Comparison of ENCODE assay signal across 34 cellular contexts in the genomic region with DNA sequence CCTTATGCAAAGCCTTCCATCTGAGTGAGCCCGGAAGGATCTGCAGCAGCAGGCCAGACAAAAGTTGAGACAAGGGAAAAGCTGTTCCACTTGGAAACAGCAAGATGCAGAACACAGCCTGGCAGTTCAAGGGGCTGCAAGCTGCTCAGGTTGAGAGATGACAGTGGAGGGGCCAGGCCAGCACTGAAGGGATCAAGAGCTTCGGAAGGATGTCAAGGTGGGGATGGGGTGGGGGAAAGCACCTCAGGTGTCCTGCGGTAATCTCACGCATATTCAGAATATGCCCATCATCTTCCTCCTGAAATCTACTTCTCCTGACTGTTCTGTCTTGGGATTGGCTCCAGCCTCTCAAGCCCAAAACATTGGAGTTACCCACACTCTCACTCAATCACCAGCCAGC. TPM values are rescaled to one million over a fixed set of nuclear protein-coding genes. Genes with fewer than 3 reads are reported as not detected.
"Had no signal": no experiment of that assay in that cellular context is flagged by ENCODE, and none has a peak within 500 bp of the region (broad histone marks: within the 10 kb centered on the region; RNA-seq: fewer than 3 reads in every experiment).

No MANE protein-coding gene starts in this region.

- H3K9ac ChIP-seq: neural progenitor cell, parathyroid adenoma had no signal

- H3K27ac Mint-ChIP-seq: mesothelial cell of epicardium; nephron progenitor cell; neural progenitor cell; stimulated activated memory B cell treated with anti-CD40 and anti-IgM and Interleukin-4, amounts not matched to agents 10 μg/mL and 1 μg/mL and 100 μg/mL, for 72 hours; stimulated activated naive CD8-positive, alpha-beta T cell treated with anti-CD3 and anti-CD28 coated beads, Interleukin-15, amount 100 ng/mL, for 72 hours had no signal

- H3K27me3 ChIP-seq: hepatocyte, neural progenitor cell, neutrophil, right atrium auricular region, right lobe of liver, testis, thyroid gland, upper lobe of right lung had no signal

- H2AFZ ChIP-seq: hepatocyte, neural progenitor cell, parathyroid adenoma had no signal

- H3K9me3 ChIP-seq: left lung, lower lobe of right lung, neutrophil, right atrium auricular region, right lobe of liver, testis, thyroid gland, upper lobe of right lung had no signal

- H3K4me2 ChIP-seq: hepatocyte, neural progenitor cell, smooth muscle cell had no signal

- H3K27ac ChIP-seq: hepatocyte, left lung, lower lobe of right lung, neural progenitor cell, neutrophil, parathyroid adenoma, right atrium auricular region, right lobe of liver, testis, thyroid gland, upper lobe of right lung had no signal

- H3K4me3 ChIP-seq: hepatocyte, left lung, lower lobe of right lung, neural progenitor cell, right atrium auricular region, right lobe of liver, smooth muscle cell, testis, thyroid gland, upper lobe of right lung had no signal

- H3K36me3 Mint-ChIP-seq: mesothelial cell of epicardium; naive B cell; natural killer cell; neural progenitor cell; stimulated activated memory B cell treated with anti-CD40 and anti-IgM and Interleukin-4, amounts not matched to agents 10 μg/mL and 1 μg/mL and 100 μg/mL, for 72 hours had no signal

- H3K9me3 Mint-ChIP-seq: naive B cell; stimulated activated memory B cell treated with anti-CD40 and anti-IgM and Interleukin-4, amounts not matched to agents 10 μg/mL and 1 μg/mL and 100 μg/mL, for 72 hours; stimulated activated naive CD8-positive, alpha-beta T cell treated with anti-CD3 and anti-CD28 coated beads, Interleukin-15, amount 100 ng/mL, for 72 hours had no signal

- H3K36me3 ChIP-seq: left lung, lower lobe of right lung, neural progenitor cell, neutrophil, right atrium auricular region, right lobe of liver, thyroid gland, upper lobe of right lung had no signal

- H3K4me3 Mint-ChIP-seq: mesothelial cell of epicardium; naive B cell; natural killer cell; nephron progenitor cell; neural progenitor cell; stimulated activated memory B cell treated with anti-CD40 and anti-IgM and Interleukin-4, amounts not matched to agents 10 μg/mL and 1 μg/mL and 100 μg/mL, for 72 hours; stimulated activated naive CD8-positive, alpha-beta T cell treated with anti-CD3 and anti-CD28 coated beads, Interleukin-15, amount 100 ng/mL, for 72 hours had no signal

- DNase-seq: kidney; left colon; left lung; lower lobe of right lung; mesendoderm; naive B cell; natural killer cell; nephron progenitor cell; occipital lobe; right lobe of liver; stimulated activated CD4-positive, alpha-beta T cell treated with anti-CD3 and anti-CD28 coated beads, Interleukin-1b, Interleukin-23, amount 100 ng/mL, for 48 hours; stimulated activated CD4-positive, alpha-beta T cell treated with anti-CD3 and anti-CD28 coated beads, Interleukin-2, amount 100 ng/mL, for 48 hours; stimulated activated CD4-positive, alpha-beta T cell treated with anti-CD3 and anti-CD28 coated beads, Interleukin-4, amount 100 ng/mL, for 4 hours; stimulated activated CD8-positive, alpha-beta memory T cell treated with anti-CD3 and anti-CD28 coated beads, Interleukin-4, amount 100 ng/mL, for 48 hours; stimulated activated naive CD4-positive, alpha-beta T cell treated with Interleukin-2 at 50 U/mL for 16 hours; stimulated activated naive CD8-positive, alpha-beta T cell treated with anti-CD3 and anti-CD28 coated beads, Interleukin-15, amount 100 ng/mL, for 72 hours; testis; thyroid gland; trophoblast cell; upper lobe of right lung had no signal

- H3K4me1 Mint-ChIP-seq: mesothelial cell of epicardium; naive B cell; nephron progenitor cell; neural progenitor cell; stimulated activated memory B cell treated with anti-CD40 and anti-IgM and Interleukin-4, amounts not matched to agents 10 μg/mL and 1 μg/mL and 100 μg/mL, for 72 hours had no signal

- H3K4me1 ChIP-seq: left lung, lower lobe of right lung, neural progenitor cell, parathyroid adenoma, right atrium auricular region, right lobe of liver, testis, thyroid gland, upper lobe of right lung had no signal

- H3K79me2 ChIP-seq: hepatocyte, parathyroid adenoma had no signal

- ATAC-seq: left colon; left lung; lower lobe of right lung; natural killer cell; right lobe of liver; stimulated activated memory B cell treated with anti-CD40 and anti-IgM and Interleukin-4, amounts not matched to agents 10 μg/mL and 1 μg/mL and 100 μg/mL, for 72 hours; stimulated activated naive CD8-positive, alpha-beta T cell treated with anti-CD3 and anti-CD28 coated beads, Interleukin-15, amount 100 ng/mL, for 72 hours; upper lobe of right lung had no signal

RNA-seq across cellular contexts. Expression of gene GAB4, which starts 35.7 kb away (rescaled TPM):
- total RNA-seq: hepatocyte, kidney, left colon, left lung, liver, lower lobe of right lung, mesothelial cell of epicardium, occipital lobe, osteocyte, posterior vena cava, pulmonary artery endothelial cell, renal cortical epithelial cell, right atrium auricular region, right lobe of liver, skeletal muscle tissue, smooth muscle cell, thyroid gland, upper lobe of right lung had no signal
- polyA plus RNA-seq: hepatocyte, liver, smooth muscle cell had no signal
